20 cellular contexts compared by ENCODE assay signal in genomic region chr10:29081971-29082699, GRCh38.
DNase-seq lines count a peak whose midpoint lies in the region; TF ChIP-seq lines count a peak whose summit lies in the region.
"Had no signal": no experiment of that assay in that cellular context is flagged by ENCODE, and none has a peak within 500 bp of the region (broad histone marks: within the 10 kb centered on the region; RNA-seq: fewer than 3 reads in every experiment).

No MANE protein-coding gene starts in this region.

- intact Hi-C loops in posterior cingulate gyrus (cut with DNase I), result no loop called here
- intact Hi-C loops in uterus (cut with DNase I; ENCODE audit: low total_unique reads), result no loop called here

- no peaks in the 10 kb centered on the region for H3K9me3 ChIP-seq in uterus
- H3K9me3 ChIP-seq: adrenal gland, esophagus squamous epithelium, testis had no signal

- TF ChIP-seq POLR2A in uterus (IDR thresholded peaks at IDR 0.05), result no peak

- no peak overlapping the region for H3K4me3 ChIP-seq in uterus
- H3K4me3 ChIP-seq: adrenal gland, esophagus squamous epithelium, lung, testis had no signal

- no peaks in the 10 kb centered on the region for H3K36me3 ChIP-seq in uterus
- H3K36me3 ChIP-seq: adrenal gland, esophagus squamous epithelium had no signal

- no peak for TF ChIP-seq CTCF in uterus (IDR thresholded peaks at IDR 0.05)

- H3K4me1 ChIP-seq in uterus, result no peaks in the 10 kb centered on the region
- H3K4me1 ChIP-seq: adrenal gland, esophagus squamous epithelium, testis had no signal

- H3K27me3 ChIP-seq in layer of hippocampus (ENCODE audit: control insufficient read depth, insufficient read depth, low read length), result no peaks in the 10 kb centered on the region
- no peaks in the 10 kb centered on the region for H3K27me3 ChIP-seq in uterus
- H3K27me3 ChIP-seq: adrenal gland, testis had no signal

- H3K27ac ChIP-seq in layer of hippocampus (ENCODE audit: low read depth, low read length) (peak overlapping the region; percentile 3), uterus (no peak overlapping the region)
- H3K27ac ChIP-seq: adrenal gland, esophagus squamous epithelium, testis had no signal

- in situ Hi-C loops in G401 (cut with HindIII; ENCODE audit: low sequenced_read_pairs), result no loop called here

- DNase-seq in G401 (ENCODE audit: low spot score), result peak; percentile 6
- DNase-seq in amygdala (lab: John Stamatoyannopoulos, UW), result peak in 48 of 56 donors; percentile 4 to 87 (median 52)
- DNase-seq in posterior cingulate gyrus, result peak in 9 of 10 donors; percentile 15 to 89 (median 66)
- DNase-seq in dermis blood vessel endothelial cell, result no peak
- DNase-seq in stimulated activated CD4-positive, alpha-beta T cell treated with anti-CD3 and anti-CD28 coated beads, Interleukin-4, amount 100 ng/mL, for 24 hours, result no peak
- no peak for DNase-seq in uterus
- DNase-seq in HUDEP-2 (lab: John Stamatoyannopoulos, UW; ENCODE audit: unreplicated experiment in 76 of 76), result no peak
- DNase-seq: activated CD4-positive, alpha-beta T cell treated with anti-CD3 and anti-CD28 coated beads, Interleukin-2, amount 10 ng/mL, durations not matched to agents 24 days and 14 days; activated CD8-positive, alpha-beta memory T cell treated with anti-CD3 and anti-CD28 coated beads, Interleukin-2, amount 50 U/mL, for 4 hours; activated gamma-delta T cell; adrenal gland; CD4-positive, alpha-beta memory T cell; effector memory CD4-positive, alpha-beta T cell; esophagus squamous epithelium; naive thymus-derived CD8-positive, alpha-beta T cell; NCI-H1930; NCI-H524; testis had no signal

Comparison
In these comparisons a context has a peak if more than half of its experiments do, and no peak if none do; other contexts are left out.
1. DNase-seq: peak in G401 (single experiment), amygdala (48 of 56) and posterior cingulate gyrus (9 of 10); none in dermis blood vessel endothelial cell (single experiment), stimulated activated CD4-positive, alpha-beta T cell treated with anti-CD3 and anti-CD28 coated beads, Interleukin-4, amount 100 ng/mL, for 24 hours (single experiment), uterus (0 of 2) and HUDEP-2 (0 of 76).